Comparison of ENCODE assay signal across 8 cellular contexts in the genomic region with DNA sequence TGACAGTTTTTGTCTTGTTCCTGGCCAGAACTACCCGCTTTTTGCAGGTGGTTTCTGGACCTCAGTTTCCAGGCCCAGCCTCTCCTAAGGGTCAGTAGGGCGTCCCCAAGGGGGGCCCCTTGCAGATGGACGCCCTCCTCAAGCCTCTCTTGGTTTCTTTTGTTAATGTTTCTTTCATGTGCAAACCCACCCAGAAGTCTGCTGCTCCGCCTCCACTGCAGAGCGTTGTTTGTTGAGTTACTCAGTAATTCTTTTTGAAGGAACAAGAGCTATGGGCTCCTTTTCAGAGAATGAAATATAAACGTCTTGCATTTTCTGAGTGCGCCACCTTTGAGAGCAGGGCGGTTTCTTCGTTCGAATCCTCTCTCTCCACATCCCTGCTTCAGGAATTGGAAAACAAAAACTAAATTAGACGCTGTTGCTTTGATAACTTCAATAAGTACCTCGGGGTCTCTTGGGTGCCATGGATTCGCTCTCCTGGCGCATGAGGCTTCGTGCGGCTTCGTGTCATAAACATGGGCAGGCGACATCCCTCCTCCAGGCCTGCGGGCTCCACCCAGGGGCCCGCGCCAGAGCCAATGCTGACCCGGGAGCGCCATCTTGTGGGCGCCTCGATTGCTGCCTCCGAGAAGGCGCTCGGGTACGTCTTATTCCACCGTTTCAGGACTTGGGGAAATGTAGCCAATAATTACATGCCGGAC. TPM values are rescaled to one million over a fixed set of nuclear protein-coding genes. Genes with fewer than 3 reads are reported as not detected.
DNase-seq lines count a peak whose midpoint lies in the region; ATAC-seq and TF ChIP-seq lines count a peak whose summit lies in the region.

No MANE protein-coding gene starts in this region.

- H3K27ac Mint-ChIP-seq in activated CD8-positive, alpha-beta memory T cell treated with anti-CD3 and anti-CD28 coated beads, Interleukin-2, amount 10 ng/mL, durations not matched to agents 7 days and 5 days = peak overlapping the region; percentile 49
- no peak overlapping the region for H3K27ac Mint-ChIP-seq in endothelial cell (ENCODE audit: unreplicated experiment)

- peak; percentile 19 for DNase-seq in BJ (ENCODE audit: low read depth)
- DNase-seq in NT2/D1 (ENCODE audit: low read depth, low spot score) = peak; percentile 56
- peak; percentile 86 for DNase-seq in activated CD8-positive, alpha-beta memory T cell treated with anti-CD3 and anti-CD28 coated beads, Interleukin-2, amount 10 ng/mL, durations not matched to agents 7 days and 5 days
- peak; percentile 94 for DNase-seq in endothelial cell (ENCODE audit: low spot score)
- DNase-seq in middle frontal gyrus (ENCODE audit: extremely low spot score, low spot score) = peak; percentile 57
- DNase-seq in stimulated activated CD8-positive, alpha-beta memory T cell treated with anti-CD3 and anti-CD28 coated beads, Interleukin-2, amount 100 ng/mL, for 48 hours (ENCODE audit: low read depth in 2 of 2) = peak; percentile 78 to 81

- CTCF ChIA-PET in BJ (lab: Yijun Ruan, JAX) = interaction anchor here (0.5 to 5.3 kb wide), 18 partner anchors 10 to 518 kb away, joined by 3 to 38 read pairs (median 3); no protein-coding TSS in a partner anchor
- CTCF ChIA-PET in activated CD8-positive, alpha-beta memory T cell treated with anti-CD3 and anti-CD28 coated beads, Interleukin-2, amount 10 ng/mL, durations not matched to agents 7 days and 5 days (lab: Charles Lee) = interaction anchor here (0.7 to 2.2 kb wide), 23 partner anchors 9 to 849 kb away, joined by 3 to 13 read pairs (median 4); a partner anchor contains a TSS

- H3K27me3 ChIP-seq in BJ (ENCODE audit: control insufficient read depth, insufficient read depth, low read length) (no peaks in the 10 kb centered on the region; the same call in 1 of the 2 replicates), NT2/D1 (ENCODE audit: insufficient read depth, insufficient read length) (no peaks in the 10 kb centered on the region)

- TF ChIP-seq CTCF in BJ (IDR thresholded peaks at IDR 0.05; ENCODE audit: insufficient read depth, low read depth, low read length) (peak; percentile 98), endothelial cell (IDR thresholded peaks at IDR 0.05; ENCODE audit: unreplicated experiment) (peak; percentile 85)

- H3K4me1 Mint-ChIP-seq in activated CD8-positive, alpha-beta memory T cell treated with anti-CD3 and anti-CD28 coated beads, Interleukin-2, amount 10 ng/mL, durations not matched to agents 7 days and 5 days = peaks cover 17% of the 10 kb centered on the region
- peaks cover 8% of the 10 kb centered on the region for H3K4me1 Mint-ChIP-seq in endothelial cell (ENCODE audit: unreplicated experiment)

- ATAC-seq in GM19372 (IDR thresholded peaks at IDR 0.05; ENCODE audit: low read depth, unreplicated experiment) (peak; percentile 88), HG03565 (IDR thresholded peaks at IDR 0.05; ENCODE audit: unreplicated experiment) (peak; percentile 69)
- ATAC-seq in activated CD8-positive, alpha-beta memory T cell treated with anti-CD3 and anti-CD28 coated beads, Interleukin-2, amount 10 ng/mL, durations not matched to agents 7 days and 5 days = peak; percentile 99

- no peaks in the 10 kb centered on the region for H3K27me3 Mint-ChIP-seq in activated CD8-positive, alpha-beta memory T cell treated with anti-CD3 and anti-CD28 coated beads, Interleukin-2, amount 10 ng/mL, durations not matched to agents 7 days and 5 days
- H3K27me3 Mint-ChIP-seq in endothelial cell (ENCODE audit: unreplicated experiment) = no peaks in the 10 kb centered on the region

- H3K4me1 ChIP-seq in NT2/D1 (ENCODE audit: insufficient read depth, insufficient read length) = no peaks in the 10 kb centered on the region

- no peaks in the 10 kb centered on the region for H3K36me3 Mint-ChIP-seq in activated CD8-positive, alpha-beta memory T cell treated with anti-CD3 and anti-CD28 coated beads, Interleukin-2, amount 10 ng/mL, durations not matched to agents 7 days and 5 days
- no peaks in the 10 kb centered on the region for H3K36me3 Mint-ChIP-seq in endothelial cell (ENCODE audit: low read depth, unreplicated experiment)

- H3K9ac ChIP-seq in NT2/D1 (ENCODE audit: insufficient read length, low read depth) = no peak overlapping the region

- no peak overlapping the region for H3K4me3 ChIP-seq in BJ (ENCODE audit: low read depth, low read length)
- H3K4me3 ChIP-seq in NT2/D1 (ENCODE audit: insufficient read length, low read depth) = no peak overlapping the region

- POLR2A ChIA-PET in BJ (lab: Charles Lee) = no interaction called here

- no peaks in the 10 kb centered on the region for H3K9me3 Mint-ChIP-seq in activated CD8-positive, alpha-beta memory T cell treated with anti-CD3 and anti-CD28 coated beads, Interleukin-2, amount 10 ng/mL, durations not matched to agents 7 days and 5 days (ENCODE audit: low read depth)
- H3K9me3 Mint-ChIP-seq in endothelial cell (ENCODE audit: unreplicated experiment) = no peaks in the 10 kb centered on the region

- H3K4me3 Mint-ChIP-seq in activated CD8-positive, alpha-beta memory T cell treated with anti-CD3 and anti-CD28 coated beads, Interleukin-2, amount 10 ng/mL, durations not matched to agents 7 days and 5 days = peak overlapping the region; percentile 27
- no peak overlapping the region for H3K4me3 Mint-ChIP-seq in endothelial cell (ENCODE audit: unreplicated experiment)

- H3K36me3 ChIP-seq in BJ (ENCODE audit: control insufficient read depth, insufficient read depth, low read length) (no peaks in the 10 kb centered on the region), NT2/D1 (ENCODE audit: insufficient read depth, insufficient read length, low read length) (no peaks in the 10 kb centered on the region)

- H3K9me3 ChIP-seq in NT2/D1 (ENCODE audit: insufficient read depth, low read length) = no peaks in the 10 kb centered on the region

RNA-seq across cellular contexts. Expression of a gene that starts 38.3 kb away (rescaled TPM):
- 0.10 and 0.17 TPM in 2 replicates for polyA plus RNA-seq in BJ (2011; rRNA removed)
- 0.47 TPM in 1 of 2 replicates, not detected in the other for polyA minus RNA-seq in BJ (2011; rRNA and poly(A)+ RNA removed)
- not detected for total RNA-seq in activated CD8-positive, alpha-beta memory T cell treated with anti-CD3 and anti-CD28 coated beads, Interleukin-2, amount 10 ng/mL, durations not matched to agents 7 days and 5 days
- 0.18 TPM for total RNA-seq in endothelial cell (ENCODE audit: unreplicated experiment)

Comparison
In these comparisons a context has a peak if more than half of its experiments do, and no peak if none do; other contexts are left out.
1. DNase-seq: peak in every context shown above with its lines; median percentile 94 in endothelial cell; 86 in activated CD8-positive, alpha-beta memory T cell treated with anti-CD3 and anti-CD28 coated beads, Interleukin-2, amount 10 ng/mL, durations not matched to agents 7 days and 5 days; 80 in stimulated activated CD8-positive, alpha-beta memory T cell treated with anti-CD3 and anti-CD28 coated beads, Interleukin-2, amount 100 ng/mL, for 48 hours; 57 in middle frontal gyrus; 56 in NT2/D1; 19 in BJ.